ENCODE assay signal across 25 cellular contexts in the genomic region with DNA sequence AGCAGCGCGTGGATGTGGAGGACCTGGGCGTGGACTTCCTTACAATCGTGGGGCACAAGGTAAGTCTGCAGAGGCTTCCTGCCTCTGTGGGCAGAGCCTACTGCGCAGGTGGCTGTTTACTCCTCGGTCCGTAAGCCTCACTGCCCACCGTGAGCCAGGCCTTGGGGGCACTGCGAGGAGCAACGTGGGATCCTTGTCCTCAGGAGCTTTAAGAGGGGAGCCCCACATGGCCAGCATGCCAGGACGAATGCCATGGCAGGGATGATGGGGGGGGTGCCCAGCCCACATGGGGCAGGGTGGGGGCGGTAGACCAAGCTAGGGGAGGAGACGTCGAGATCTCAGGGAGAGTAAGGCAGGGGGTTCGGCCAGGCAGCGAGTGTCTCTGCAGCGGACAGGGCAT. TPM values are rescaled to one million over a fixed set of nuclear protein-coding genes. Genes with fewer than 3 reads are reported as not detected.
DNase-seq lines count a peak whose midpoint lies in the region; ATAC-seq and TF ChIP-seq lines count a peak whose summit lies in the region.
"Had no signal": no experiment of that assay in that cellular context is flagged by ENCODE, and none has a peak within 500 bp of the region (broad histone marks: within the 10 kb centered on the region; RNA-seq: fewer than 3 reads in every experiment).

No MANE protein-coding gene starts in this region.

- no peak overlapping the region for H3K27ac ChIP-seq in GM23338 (ENCODE audit: low read depth)
- no peak overlapping the region for H3K27ac ChIP-seq in RWPE2 (ENCODE audit: poor library complexity, severe bottlenecking)
- H3K27ac ChIP-seq in esophagus muscularis mucosa (replicated peaks in 1 of 4), result no peak overlapping the region
- H3K27ac ChIP-seq in stomach, result no peak overlapping the region
- H3K27ac ChIP-seq: A549; BLaER1 treated with 17β-estradiol and CSF1 and Interleukin-3, amounts not matched to agents 10 nM and 100 nM; SJSA1 had no signal

- H3K27me3 Mint-ChIP-seq in GM23338 (ENCODE audit: insufficient read depth, low read depth, poor library complexity) (peaks cover 7% of the 10 kb centered on the region), T-helper 17 cell (no peaks in the 10 kb centered on the region)
- no peaks in the 10 kb centered on the region for H3K27me3 Mint-ChIP-seq in activated naive CD4-positive, alpha-beta T cell treated with anti-CD3 and anti-CD28 coated beads for 36 hours (ENCODE audit: low read depth)
- H3K27me3 Mint-ChIP-seq: CD4-positive, alpha-beta T cell had no signal

- peaks cover 96% of the 10 kb centered on the region for H3K36me3 Mint-ChIP-seq in GM23338 (ENCODE audit: low read depth)
- H3K36me3 Mint-ChIP-seq in T-helper 17 cell (ENCODE audit: low read depth), result peaks cover 10% of the 10 kb centered on the region
- peaks cover 61% of the 10 kb centered on the region for H3K36me3 Mint-ChIP-seq in activated naive CD4-positive, alpha-beta T cell treated with anti-CD3 and anti-CD28 coated beads for 36 hours (ENCODE audit: low read depth)

- CTCF ChIA-PET in activated naive CD4-positive, alpha-beta T cell treated with anti-CD3 and anti-CD28 coated beads for 36 hours (lab: Charles Lee), result no interaction called here

- H3K27me3 ChIP-seq in GM23338 (ENCODE audit: insufficient read depth), result no peaks in the 10 kb centered on the region
- no peaks in the 10 kb centered on the region for H3K27me3 ChIP-seq in RWPE2 (ENCODE audit: insufficient read depth, poor library complexity, severe bottlenecking)
- no peaks in the 10 kb centered on the region for H3K27me3 ChIP-seq in esophagus muscularis mucosa
- H3K27me3 ChIP-seq in stomach, result no peaks in the 10 kb centered on the region
- H3K27me3 ChIP-seq: BLaER1 treated with 17β-estradiol and CSF1 and Interleukin-3, amounts not matched to agents 10 nM and 100 nM; MG63; SJSA1 had no signal

- no peaks in the 10 kb centered on the region; the same call in 2 of the 3 replicates for H3K9me3 Mint-ChIP-seq in GM23338
- H3K9me3 Mint-ChIP-seq in activated naive CD4-positive, alpha-beta T cell treated with anti-CD3 and anti-CD28 coated beads for 36 hours, result no peaks in the 10 kb centered on the region
- H3K9me3 Mint-ChIP-seq: CD4-positive, alpha-beta T cell; HFFc6 had no signal

- H3K9me2 ChIP-seq in GM23338 (ENCODE audit: insufficient read depth), result no peaks in the 10 kb centered on the region

- H3K4me1 ChIP-seq in GM23338 (ENCODE audit: insufficient read depth) (peaks cover 17% of the 10 kb centered on the region), RWPE2 (ENCODE audit: insufficient read depth, poor library complexity, severe bottlenecking) (no peaks in the 10 kb centered on the region), esophagus muscularis mucosa (no peaks in the 10 kb centered on the region), stomach (no peaks in the 10 kb centered on the region)
- H3K4me1 ChIP-seq: A549, SJSA1 had no signal

- intact Hi-C loops in esophagus muscularis mucosa (cut with DNase I) (no loop called here), stomach (cut with DNase I; ENCODE audit: low total_unique reads) (no loop called here)
- intact Hi-C loops in activated naive CD4-positive, alpha-beta T cell treated with anti-CD3 and anti-CD28 coated beads for 36 hours (cut with micrococcal nuclease), result no loop called here

- TF ChIP-seq POLR2A in esophagus muscularis mucosa (IDR thresholded peaks at IDR 0.05; ENCODE audit: low read depth), result no peak
- TF ChIP-seq POLR2A in stomach (IDR thresholded peaks at IDR 0.05), result no peak

- WGBS in esophagus muscularis mucosa, result 93% methylated on average over 17 of the region's 17 CpGs
- WGBS in stomach, 5 donors, result 91 to 96% (median 94%) methylated on average over 13 to 17 of the region's 17 CpGs

- H3K4me3 ChIP-seq in GM23338, result no peak overlapping the region
- no peak overlapping the region for H3K4me3 ChIP-seq in RWPE2 (ENCODE audit: severe bottlenecking)
- H3K4me3 ChIP-seq in esophagus muscularis mucosa, result no peak overlapping the region
- no peak overlapping the region for H3K4me3 ChIP-seq in stomach
- H3K4me3 ChIP-seq: A549; BLaER1 treated with 17β-estradiol and CSF1 and Interleukin-3, amounts not matched to agents 10 nM and 100 nM; MG63; SJSA1 had no signal

- TF ChIP-seq CTCF in GM23338 (conservative IDR thresholded peaks at IDR 0.05; ENCODE audit: low read depth in 2 of 2), result no peak
- TF ChIP-seq CTCF in RWPE2 (IDR thresholded peaks at IDR 0.05; ENCODE audit: poor library complexity, severe bottlenecking), result no peak
- TF ChIP-seq CTCF in esophagus muscularis mucosa (IDR thresholded peaks at IDR 0.05), result no peak
- TF ChIP-seq CTCF in stomach (IDR thresholded peaks at IDR 0.05), result no peak

- H3F3A ChIP-seq in GM23338 (replicated peaks; ENCODE audit: low read depth), result 0 out of 2 replicates have a peak, but pooled peaks cover 6% of the 10 kb centered on the region

- H3K27ac Mint-ChIP-seq in GM23338 (peak overlapping the region; percentile 79; the same call in 1 of the 2 replicates), T-helper 17 cell (no peak overlapping the region)
- H3K27ac Mint-ChIP-seq in activated naive CD4-positive, alpha-beta T cell treated with anti-CD3 and anti-CD28 coated beads for 36 hours, result no peak overlapping the region
- H3K27ac Mint-ChIP-seq: CD4-positive, alpha-beta T cell; HFFc6 had no signal

- ATAC-seq in GM23338, result no peak
- ATAC-seq in RWPE2 (ENCODE audit: low read depth), result no peak
- ATAC-seq in T-helper 17 cell, result no peak
- ATAC-seq in GM21786 (IDR thresholded peaks at IDR 0.05; ENCODE audit: unreplicated experiment), result no peak
- ATAC-seq in GM21825 (IDR thresholded peaks at IDR 0.05; ENCODE audit: unreplicated experiment), result no peak
- ATAC-seq: A549, PC-3 had no signal

- no peak overlapping the region for H3K4me2 ChIP-seq in GM23338
- H3K4me2 ChIP-seq: A549; BLaER1 treated with 17β-estradiol and CSF1 and Interleukin-3, amounts not matched to agents 10 nM and 100 nM had no signal

- peaks cover 28% of the 10 kb centered on the region for H3K79me2 ChIP-seq in GM23338 (replicated peaks; ENCODE audit: insufficient read depth)

- H3K4me1 Mint-ChIP-seq in GM23338 (peaks cover 21% of the 10 kb centered on the region), T-helper 17 cell (peaks cover 4% of the 10 kb centered on the region)
- H3K4me1 Mint-ChIP-seq in activated naive CD4-positive, alpha-beta T cell treated with anti-CD3 and anti-CD28 coated beads for 36 hours (ENCODE audit: low read depth), result no peaks in the 10 kb centered on the region

- H3K36me3 ChIP-seq in GM23338 (ENCODE audit: insufficient read depth), result peaks cover 56% of the 10 kb centered on the region
- H3K36me3 ChIP-seq in RWPE2 (ENCODE audit: low read depth), result peaks cover 50% of the 10 kb centered on the region
- H3K36me3 ChIP-seq in esophagus muscularis mucosa, result peaks cover 7 to 55% (median 41%) of the 10 kb centered on the region in 4 donors
- H3K36me3 ChIP-seq in stomach, result peaks cover 25 to 54% (median 51%) of the 10 kb centered on the region in 4 donors

- no peak overlapping the region for H2AFZ ChIP-seq in GM23338

- no peak for DNase-seq in GM23338 (ENCODE audit: low spot score)
- peak; percentile 36 for DNase-seq in RWPE2 (ENCODE audit: low spot score)
- peak; percentile 21 for DNase-seq in esophagus muscularis mucosa (ENCODE audit: extremely low spot score)
- peak; percentile 15 for DNase-seq in stomach
- no peak for DNase-seq in T-helper 17 cell
- DNase-seq in activated naive CD4-positive, alpha-beta T cell treated with anti-CD3 and anti-CD28 coated beads for 36 hours, result no peak
- DNase-seq: AML-193; CD4-positive, alpha-beta T cell; HFFc6; IMR-90; KG1; MG63; NCI-H1105 treated with DMSO at 0.1 percent for 48 hours; NCI-H146; NCI-H1930; NCI-H2107; NCI-H524; NCI-H748 treated with DMSO at 0.1 percent for 48 hours; PC-3; Right ventricle myocardium superior had no signal

- H3K4me3 Mint-ChIP-seq in GM23338 (no peak overlapping the region), T-helper 17 cell (no peak overlapping the region)
- no peak overlapping the region for H3K4me3 Mint-ChIP-seq in activated naive CD4-positive, alpha-beta T cell treated with anti-CD3 and anti-CD28 coated beads for 36 hours
- H3K4me3 Mint-ChIP-seq: CD4-positive, alpha-beta T cell; HFFc6 had no signal

- H3K9me3 ChIP-seq in RWPE2 (ENCODE audit: severe bottlenecking) (no peaks in the 10 kb centered on the region), esophagus muscularis mucosa (no peaks in the 10 kb centered on the region), stomach (no peaks in the 10 kb centered on the region), T-helper 17 cell (ENCODE audit: control insufficient read depth, low read length, poor library complexity, severe bottlenecking) (no peaks in the 10 kb centered on the region)
- H3K9me3 ChIP-seq: MG63, SJSA1 had no signal

- TF ChIP-seq EP300 in esophagus muscularis mucosa (IDR thresholded peaks at IDR 0.05), result no peak
- no peak for TF ChIP-seq EP300 in stomach (IDR thresholded peaks at IDR 0.05)

- peaks cover 8% of the 10 kb centered on the region; the same call in 1 of the 2 replicates for H4K20me1 ChIP-seq in GM23338 (replicated peaks; ENCODE audit: insufficient read depth)
- H4K20me1 ChIP-seq: BLaER1 treated with 17β-estradiol and CSF1 and Interleukin-3, amounts not matched to agents 10 nM and 100 nM had no signal

RNA-seq across cellular contexts. Expression of gene ESPNL, which starts 18.0 kb away (rescaled TPM):
- total RNA-seq in GM23338 (2014; rRNA removed; shearing (Covaris generic)), result 3.1 and 4.3 TPM in 2 replicates
- polyA plus RNA-seq in GM23338 (2016; fragmentation: Nextera tagmentation; extraction: Ambion mirVana) (0.44 and 0.71 TPM in 2 replicates), stomach (under 1 TPM; 0.05 to 0.31 (median 0.25) TPM)
- total RNA-seq in esophagus muscularis mucosa (1 to 10 TPM in 1 of 4 donors, under 1 TPM in 2, not detected in 1; 0.78 to 1.3 (median 0.83) TPM), stomach (1 to 10 TPM in 1 of 5 donors, under 1 TPM in 1, not detected in 3; 0.73 to 1.3 TPM), T-helper 17 cell (under 1 TPM in 1 of 2 donors, not detected in 1; 0.05 TPM)
- under 1 TPM; 0.05 to 0.15 TPM for total RNA-seq in activated naive CD4-positive, alpha-beta T cell treated with anti-CD3 and anti-CD28 coated beads for 36 hours
- total RNA-seq: CD4-positive, alpha-beta T cell; PC-3; Right ventricle myocardium superior had no signal

RNA-seq across cellular contexts. Expression of gene SCLY, which starts 21.4 kb away (rescaled TPM):
- 68.9 and 80.3 TPM in 2 replicates for total RNA-seq in GM23338 (2014; rRNA removed; shearing (Covaris generic))
- 57.2 and 61.1 TPM in 2 replicates for polyA plus RNA-seq in GM23338 (2016; fragmentation: Nextera tagmentation; extraction: Ambion mirVana)
- total RNA-seq in esophagus muscularis mucosa, result 10 to 100 TPM in 3 of 4 donors, 1 to 10 TPM in 1; 9.8 to 17.9 (median 13.9) TPM
- total RNA-seq in stomach, result 10 to 100 TPM in 4 of 5 donors, 1 to 10 TPM in 1; 7.2 to 12.8 (median 12.1) TPM
- polyA plus RNA-seq in stomach, result 10 to 100 TPM in 1 of 3 donors, 1 to 10 TPM in 2; 5.4 to 11.3 (median 9.9) TPM
- total RNA-seq in T-helper 17 cell, result 10 to 100 TPM; 15.9 to 17.8 TPM
- 10 to 100 TPM; 46.4 to 46.7 TPM for total RNA-seq in activated naive CD4-positive, alpha-beta T cell treated with anti-CD3 and anti-CD28 coated beads for 36 hours

RNA-seq across cellular contexts. Expression of gene KLHL30, which starts 56.3 kb away (rescaled TPM):
- total RNA-seq in GM23338 (2014; rRNA removed; shearing (Covaris generic)), result 0.07 TPM in 1 of 2 replicates, not detected in the other
- not detected in 2 replicates for polyA plus RNA-seq in GM23338 (2016; fragmentation: Nextera tagmentation; extraction: Ambion mirVana)
- 1 to 10 TPM; 1.2 to 8.0 (median 4.4) TPM for total RNA-seq in esophagus muscularis mucosa
- total RNA-seq in stomach, result 1 to 10 TPM in 2 of 5 donors, under 1 TPM in 1, not detected in 2; 0.29 to 1.7 (median 1.3) TPM
- under 1 TPM; 0.06 to 0.46 (median 0.15) TPM for polyA plus RNA-seq in stomach
- total RNA-seq in T-helper 17 cell, result not detected
- total RNA-seq in activated naive CD4-positive, alpha-beta T cell treated with anti-CD3 and anti-CD28 coated beads for 36 hours, result not detected
- total RNA-seq: CD4-positive, alpha-beta T cell; PC-3 had no signal

Comparison
In these comparisons a context has a peak if more than half of its experiments do, and no peak if none do; other contexts are left out.
1. DNase-seq: peak in RWPE2 (single experiment), esophagus muscularis mucosa (single experiment) and stomach (single experiment); none in GM23338 (single experiment), T-helper 17 cell (0 of 3) and activated naive CD4-positive, alpha-beta T cell treated with anti-CD3 and anti-CD28 coated beads for 36 hours (single experiment).